In the genomic region with DNA sequence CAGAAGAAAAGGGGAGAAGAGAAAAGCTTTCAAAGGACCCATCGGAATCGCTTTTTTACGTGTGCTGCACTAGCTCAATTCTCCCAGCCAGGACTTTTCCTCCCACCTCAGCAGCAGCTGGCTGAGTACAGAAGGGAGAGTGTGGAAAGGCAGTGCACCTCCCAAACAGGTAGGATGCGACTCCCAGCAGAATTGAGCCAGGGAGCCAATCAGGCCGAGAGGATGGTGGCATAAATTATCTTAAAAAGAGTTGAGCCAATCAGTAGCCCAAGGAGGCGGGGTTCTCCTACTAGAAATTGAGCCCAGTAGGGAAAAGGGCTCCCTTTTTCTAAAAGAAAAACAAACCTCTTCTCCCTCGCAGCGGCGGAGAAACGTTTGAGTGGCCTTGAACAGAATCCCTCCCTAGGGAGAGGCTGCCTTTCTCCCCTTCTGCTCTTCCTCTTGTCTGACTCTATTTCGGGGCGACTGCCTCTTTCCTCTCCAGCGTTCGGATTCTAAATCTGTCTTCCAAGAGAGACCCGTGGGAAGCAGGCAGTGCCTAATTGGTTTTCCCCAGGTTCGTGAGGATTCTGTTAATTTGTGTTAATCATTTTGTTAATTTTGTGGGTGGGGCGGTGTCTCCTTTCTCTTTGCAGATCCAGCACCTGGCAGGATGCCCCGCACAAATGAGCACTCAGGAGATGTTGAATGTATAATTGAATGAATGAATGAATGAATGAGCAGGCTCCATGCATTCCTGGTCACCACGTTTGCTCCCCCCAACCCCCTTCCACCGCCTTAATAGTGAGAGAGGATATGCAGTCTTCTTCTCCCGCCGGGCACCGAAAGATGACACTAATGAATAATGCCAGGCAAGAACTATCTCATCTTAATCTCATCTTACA, we compare ENCODE assay signal across 15 cellular contexts. TPM values are rescaled to one million over a fixed set of nuclear protein-coding genes. Genes with fewer than 3 reads are reported as not detected.
DNase-seq lines count a peak whose midpoint lies in the region; ATAC-seq lines count a peak whose summit lies in the region.
"Had no signal": no experiment of that assay in that cellular context is flagged by ENCODE, and none has a peak within 500 bp of the region (broad histone marks: within the 10 kb centered on the region; RNA-seq: fewer than 3 reads in every experiment).

A gene (minus strand): TSS at position 183 of the 884 bp plus-strand sequence. CDS start 141 bp downstream, at position 42.

- H3K27ac Mint-ChIP-seq in stimulated activated naive B cell treated with anti-CD40 and anti-IgM and Interleukin-4, amounts not matched to agents 10 μg/mL and 1 μg/mL and 100 μg/mL, for 72 hours, result peak within 1 kb of the TSS; percentile 42
- no peak within 1 kb of the TSS for H3K27ac Mint-ChIP-seq in activated naive CD4-positive, alpha-beta T cell treated with anti-CD3 and anti-CD28 coated beads, Interleukin-2, amount 50 U/mL, for 72 hours
- H3K27ac Mint-ChIP-seq: stimulated activated effector memory CD8-positive, alpha-beta T cell treated with anti-CD3 and anti-CD28 coated beads, Interleukin-12 subunit alpha, Interleukin-12 subunit beta, amount 100 ng/mL, for 72 hours; T-helper 2 cell treated with Interferon-gamma antibody and Interleukin-4, amounts not matched to agents 5 μg/mL and 100 μg/mL, for 36 hours had no signal

- no peak for ATAC-seq in stimulated activated naive B cell treated with anti-CD40 and anti-IgM and Interleukin-4, amounts not matched to agents 10 μg/mL and 1 μg/mL and 100 μg/mL, for 72 hours (replicated peaks)
- ATAC-seq in activated naive CD4-positive, alpha-beta T cell treated with anti-CD3 and anti-CD28 coated beads, Interleukin-2, amount 50 U/mL, for 72 hours, result no peak
- no peak for ATAC-seq in HG03159 (IDR thresholded peaks at IDR 0.05; ENCODE audit: unreplicated experiment)
- ATAC-seq: heart right ventricle; stimulated activated effector memory CD8-positive, alpha-beta T cell treated with anti-CD3 and anti-CD28 coated beads, Interleukin-12 subunit alpha, Interleukin-12 subunit beta, amount 100 ng/mL, for 72 hours had no signal

- H3K36me3 Mint-ChIP-seq in stimulated activated naive B cell treated with anti-CD40 and anti-IgM and Interleukin-4, amounts not matched to agents 10 μg/mL and 1 μg/mL and 100 μg/mL, for 72 hours, result no peaks in the 10 kb centered on the region
- H3K36me3 Mint-ChIP-seq in activated naive CD4-positive, alpha-beta T cell treated with anti-CD3 and anti-CD28 coated beads, Interleukin-2, amount 50 U/mL, for 72 hours, result peaks cover 0 to 9% of the 10 kb centered on the region in 2 donors
- H3K36me3 Mint-ChIP-seq: stimulated activated effector memory CD8-positive, alpha-beta T cell treated with anti-CD3 and anti-CD28 coated beads, Interleukin-12 subunit alpha, Interleukin-12 subunit beta, amount 100 ng/mL, for 72 hours had no signal

- DNase-seq in DMS53 (lab: John Stamatoyannopoulos, UW), result peak; percentile 31
- no peak for DNase-seq in DMS53 treated with DMSO at 0.1 percent for 48 hours (lab: John Stamatoyannopoulos, UW; ENCODE audit: unreplicated experiment)
- peak in 51 of 56 donors; percentile 1 to 70 (median 32) for DNase-seq in amygdala (lab: John Stamatoyannopoulos, UW)
- peak; percentile 47 for DNase-seq in iPS-NIHi11 (ENCODE audit: low spot score)
- no peak for DNase-seq in stimulated activated naive B cell treated with anti-CD40 and anti-IgM and Interleukin-4, amounts not matched to agents 10 μg/mL and 1 μg/mL and 100 μg/mL, for 72 hours
- no peak for DNase-seq in activated naive CD4-positive, alpha-beta T cell treated with anti-CD3 and anti-CD28 coated beads, Interleukin-2, amount 50 U/mL, for 72 hours (ENCODE audit: low spot score in 2 of 2)
- DNase-seq in DMS114 treated with DMSO at 0.1 percent for 48 hours (lab: John Stamatoyannopoulos, UW; ENCODE audit: unreplicated experiment), result no peak
- DNase-seq: 8988T; activated CD8-positive, alpha-beta memory T cell treated with anti-CD3 and anti-CD28 coated beads for 24 hours; heart right ventricle; stimulated activated CD4-positive, alpha-beta T cell treated with anti-CD3 and anti-CD28 coated beads, Interleukin-15, amount 100 ng/mL, for 24 hours had no signal

- H3K4me1 Mint-ChIP-seq in stimulated activated naive B cell treated with anti-CD40 and anti-IgM and Interleukin-4, amounts not matched to agents 10 μg/mL and 1 μg/mL and 100 μg/mL, for 72 hours, result no peaks in the 10 kb centered on the region
- H3K4me1 Mint-ChIP-seq: stimulated activated effector memory CD8-positive, alpha-beta T cell treated with anti-CD3 and anti-CD28 coated beads, Interleukin-12 subunit alpha, Interleukin-12 subunit beta, amount 100 ng/mL, for 72 hours had no signal

- H3K4me3 Mint-ChIP-seq in stimulated activated naive B cell treated with anti-CD40 and anti-IgM and Interleukin-4, amounts not matched to agents 10 μg/mL and 1 μg/mL and 100 μg/mL, for 72 hours, result no peak within 1 kb of the TSS
- H3K4me3 Mint-ChIP-seq: stimulated activated effector memory CD8-positive, alpha-beta T cell treated with anti-CD3 and anti-CD28 coated beads, Interleukin-12 subunit alpha, Interleukin-12 subunit beta, amount 100 ng/mL, for 72 hours; T-helper 2 cell treated with Interferon-gamma antibody and Interleukin-4, amounts not matched to agents 5 μg/mL and 100 μg/mL, for 36 hours had no signal

- H3K27me3 Mint-ChIP-seq in stimulated activated naive B cell treated with anti-CD40 and anti-IgM and Interleukin-4, amounts not matched to agents 10 μg/mL and 1 μg/mL and 100 μg/mL, for 72 hours, result peaks cover 0 to 13% of the 10 kb centered on the region in 2 donors

- H3K9me3 Mint-ChIP-seq in stimulated activated naive B cell treated with anti-CD40 and anti-IgM and Interleukin-4, amounts not matched to agents 10 μg/mL and 1 μg/mL and 100 μg/mL, for 72 hours, result peaks cover 0 to 3% of the 10 kb centered on the region in 2 donors
- peaks cover 13 to 21% of the 10 kb centered on the region in 2 donors for H3K9me3 Mint-ChIP-seq in activated naive CD4-positive, alpha-beta T cell treated with anti-CD3 and anti-CD28 coated beads, Interleukin-2, amount 50 U/mL, for 72 hours

RNA-seq across cellular contexts. Expression of the gene that starts here (rescaled TPM):
- total RNA-seq in activated naive CD4-positive, alpha-beta T cell treated with anti-CD3 and anti-CD28 coated beads, Interleukin-2, amount 50 U/mL, for 72 hours, result not detected
- total RNA-seq: heart right ventricle, M059J had no signal

Comparison
In these comparisons a context has a peak if more than half of its experiments do, and no peak if none do; other contexts are left out.
1. DNase-seq: peak in DMS53 (single experiment), amygdala (51 of 56) and iPS-NIHi11 (single experiment); none in DMS53 treated with DMSO at 0.1 percent for 48 hours (single experiment), stimulated activated naive B cell treated with anti-CD40 and anti-IgM and Interleukin-4, amounts not matched to agents 10 μg/mL and 1 μg/mL and 100 μg/mL, for 72 hours (single experiment), activated naive CD4-positive, alpha-beta T cell treated with anti-CD3 and anti-CD28 coated beads, Interleukin-2, amount 50 U/mL, for 72 hours (0 of 2) and DMS114 treated with DMSO at 0.1 percent for 48 hours (single experiment).